24 cellular contexts compared by ENCODE assay signal in genomic region chr2:161382747-161383146, GRCh38. TPM values are rescaled to one million over a fixed set of nuclear protein-coding genes. Genes with fewer than 3 reads are reported as not detected.
"Had no signal": no experiment of that assay in that cellular context is flagged by ENCODE, and none has a peak within 500 bp of the region (broad histone marks: within the 10 kb centered on the region; RNA-seq: fewer than 3 reads in every experiment).

No MANE protein-coding gene starts in this region.

- DNase-seq: activated CD4-positive, alpha-beta memory T cell treated with anti-CD3 and anti-CD28 coated beads for 36 hours; activated CD4-positive, alpha-beta T cell treated with anti-CD3 and anti-CD28 coated beads, Interleukin-2, amount 10 ng/mL, durations not matched to agents 7 days and 5 days; activated CD4-positive, CD25-positive, alpha-beta regulatory T cell; activated CD8-positive, alpha-beta memory T cell treated with anti-CD3 and anti-CD28 coated beads for 24 hours; activated gamma-delta T cell; activated naive CD4-positive, alpha-beta T cell treated with anti-CD3 and anti-CD28 coated beads for 36 hours; activated T-cell treated with anti-CD3 and anti-CD28 coated beads, Interleukin-2, amount 50 U/mL, for 48 hours; brain microvascular endothelial cell; MG63; MV-4-11; NCI-H1092 treated with DMSO at 0.1 percent for 48 hours; NCI-H1417 treated with DMSO at 0.1 percent for 48 hours; NCI-H1694; NCI-H2029 treated with DMSO at 0.1 percent for 48 hours; NCI-H446; NCI-H524 treated with DMSO at 0.1 percent for 48 hours; NCI-H774; NK-92 treated with Interleukin-12 subunit alpha and Interleukin-12 subunit beta, amount 100 ng/mL, for 24 hours; SHP77; T-helper 17 cell; T1000 had no signal

- H3K27me3 Mint-ChIP-seq: activated CD4-positive, alpha-beta memory T cell treated with anti-CD3 and anti-CD28 coated beads for 36 hours; activated CD4-positive, alpha-beta T cell treated with anti-CD3 and anti-CD28 coated beads, Interleukin-2, amount 10 ng/mL, durations not matched to agents 7 days and 5 days; activated naive CD8-positive, alpha-beta T cell; activated T-helper 17 cell treated with anti-CD3 and anti-CD28 coated beads, Interleukin-2, amount 50 U/mL, for 72 hours; T-helper 17 cell had no signal

- H3K4me3 Mint-ChIP-seq: activated CD4-positive, alpha-beta memory T cell treated with anti-CD3 and anti-CD28 coated beads for 36 hours; activated CD4-positive, alpha-beta T cell treated with anti-CD3 and anti-CD28 coated beads, Interleukin-2, amount 10 ng/mL, durations not matched to agents 7 days and 5 days; activated naive CD4-positive, alpha-beta T cell treated with anti-CD3 and anti-CD28 coated beads for 36 hours; activated naive CD8-positive, alpha-beta T cell; activated T-helper 17 cell treated with anti-CD3 and anti-CD28 coated beads, Interleukin-2, amount 50 U/mL, for 72 hours; T-helper 17 cell had no signal

- H3K27ac Mint-ChIP-seq: activated CD4-positive, alpha-beta memory T cell treated with anti-CD3 and anti-CD28 coated beads for 36 hours; activated CD4-positive, alpha-beta T cell treated with anti-CD3 and anti-CD28 coated beads, Interleukin-2, amount 10 ng/mL, durations not matched to agents 7 days and 5 days; activated naive CD4-positive, alpha-beta T cell treated with anti-CD3 and anti-CD28 coated beads for 36 hours; activated naive CD8-positive, alpha-beta T cell; activated T-helper 17 cell treated with anti-CD3 and anti-CD28 coated beads, Interleukin-2, amount 50 U/mL, for 72 hours; T-helper 17 cell had no signal

- ATAC-seq: activated T-helper 17 cell treated with anti-CD3 and anti-CD28 coated beads, Interleukin-2, amount 50 U/mL, for 72 hours; T-helper 17 cell had no signal

- FAIRE-seq: TTC549 had no signal

- H3K9me3 Mint-ChIP-seq: activated CD4-positive, alpha-beta memory T cell treated with anti-CD3 and anti-CD28 coated beads for 36 hours; activated CD4-positive, alpha-beta T cell treated with anti-CD3 and anti-CD28 coated beads, Interleukin-2, amount 10 ng/mL, durations not matched to agents 7 days and 5 days; activated naive CD4-positive, alpha-beta T cell treated with anti-CD3 and anti-CD28 coated beads for 36 hours; activated T-helper 17 cell treated with anti-CD3 and anti-CD28 coated beads, Interleukin-2, amount 50 U/mL, for 72 hours had no signal

RNA-seq across cellular contexts. Expression of gene TBR1, which starts 33.4 kb away (rescaled TPM):
- total RNA-seq: activated CD4-positive, alpha-beta memory T cell treated with anti-CD3 and anti-CD28 coated beads for 36 hours; activated CD4-positive, alpha-beta T cell treated with anti-CD3 and anti-CD28 coated beads, Interleukin-2, amount 10 ng/mL, durations not matched to agents 7 days and 5 days; activated naive CD4-positive, alpha-beta T cell treated with anti-CD3 and anti-CD28 coated beads for 36 hours; T-helper 17 cell had no signal
